ENCODE assay signal across 24 cellular contexts in genomic region chr10:93672022-93672678, GRCh38. TPM values are rescaled to one million over a fixed set of nuclear protein-coding genes. Genes with fewer than 3 reads are reported as not detected.
"Had no signal": no experiment of that assay in that cellular context is flagged by ENCODE, and none has a peak within 500 bp of the region (broad histone marks: within the 10 kb centered on the region; RNA-seq: fewer than 3 reads in every experiment).

No MANE protein-coding gene starts in this region.

- H3K27me3 ChIP-seq: breast epithelium, MG63 had no signal

- H3K4me1 ChIP-seq: breast epithelium had no signal

- H3K36me3 ChIP-seq: breast epithelium had no signal

- H3K4me3 ChIP-seq: breast epithelium, MG63, SK-N-MC had no signal

- H3K9me3 ChIP-seq: breast epithelium, MG63 had no signal

- DNase-seq: activated CD4-positive, alpha-beta memory T cell treated with anti-CD3 and anti-CD28 coated beads for 36 hours; activated CD4-positive, alpha-beta T cell treated with anti-CD3 and anti-CD28 coated beads, Interleukin-2, amount 10 ng/mL, durations not matched to agents 7 days and 5 days; activated CD4-positive, CD25-positive, alpha-beta regulatory T cell; activated CD8-positive, alpha-beta memory T cell treated with anti-CD3 and anti-CD28 coated beads for 24 hours; activated effector memory CD4-positive, alpha-beta T cell treated with anti-CD3 and anti-CD28 coated beads, Interleukin-2, amount 50 U/mL, for 16 hours; activated naive CD4-positive, alpha-beta T cell treated with Interleukin-2 at 50 U/mL for 16 hours; activated naive CD8-positive, alpha-beta T cell treated with anti-CD3 and anti-CD28 coated beads, Interleukin-2, amount 10 ng/mL, durations not matched to agents 7 days and 5 days; activated T-cell treated with anti-CD3 and anti-CD28 coated beads, Interleukin-2, amount 50 U/mL, for 4 hours; aorta; MG63; NCI-H1105 treated with DMSO at 0.1 percent for 48 hours; NCI-H1436 treated with DMSO at 0.1 percent for 48 hours; NCI-H187; NCI-H2081; NCI-H510A treated with DMSO at 0.1 percent for 48 hours; NCI-H69; NK-92 treated with Interleukin-12 subunit alpha and Interleukin-12 subunit beta, amount 100 ng/mL, for 24 hours; OCI-M1; RPMI8226; T-cell had no signal

- H3K27ac ChIP-seq: breast epithelium, SK-N-MC had no signal

RNA-seq across cellular contexts. Expression of gene PDE6C, which starts 59.8 kb away (rescaled TPM):
- total RNA-seq: activated CD4-positive, alpha-beta memory T cell treated with anti-CD3 and anti-CD28 coated beads for 36 hours; activated CD4-positive, alpha-beta T cell treated with anti-CD3 and anti-CD28 coated beads, Interleukin-2, amount 10 ng/mL, durations not matched to agents 7 days and 5 days; activated naive CD8-positive, alpha-beta T cell treated with anti-CD3 and anti-CD28 coated beads, Interleukin-2, amount 10 ng/mL, durations not matched to agents 7 days and 5 days; activated T-cell treated with anti-CD3 and anti-CD28 coated beads, Interleukin-2, amount 50 U/mL, for 4 hours; aorta; breast epithelium; Right ventricle myocardium inferior; T-cell; T-helper 2 cell treated with Interferon-gamma antibody and Interleukin-4, amounts not matched to agents 100 ng/mL and 5 ng/mL, for 36 hours had no signal
- polyA plus RNA-seq: aorta had no signal
